15 cellular contexts compared by ENCODE assay signal in genomic region chr20:445514-446336, GRCh38. TPM values are rescaled to one million over a fixed set of nuclear protein-coding genes. Genes with fewer than 3 reads are reported as not detected.
DNase-seq lines count a peak whose midpoint lies in the region; ATAC-seq, FAIRE-seq and TF ChIP-seq lines count a peak whose summit lies in the region.
"Had no signal": no experiment of that assay in that cellular context is flagged by ENCODE, and none has a peak within 500 bp of the region (broad histone marks: within the 10 kb centered on the region; RNA-seq: fewer than 3 reads in every experiment).

No MANE protein-coding gene starts in this region.

- CTCF ChIA-PET in endothelial cell of umbilical vein (lab: Charles Lee), result interaction anchor here (1.0 to 2.2 kb wide), 5 partner anchors 13 to 34 kb away, joined by 3 to 15 read pairs (median 5); no protein-coding TSS in a partner anchor

- H3K79me2 ChIP-seq in endothelial cell of umbilical vein (ENCODE audit: control insufficient read depth, insufficient read depth, low read length), result peaks cover 36% of the 10 kb centered on the region

- dilution Hi-C loops in endothelial cell of umbilical vein (cut with MboI; ENCODE audit: extremely low pct_ligation_motif_present, low sequenced_read_pairs), result no loop called here

- H3K9me3 ChIP-seq in endothelial cell of umbilical vein (replicated peaks; ENCODE audit: control insufficient read depth, insufficient read depth, low read length), result no peaks in the 10 kb centered on the region
- H3K9me3 ChIP-seq in gastrocnemius medialis, result no peaks in the 10 kb centered on the region
- H3K9me3 ChIP-seq: body of pancreas, HAP-1, tibial artery had no signal

- no peak overlapping the region for H3K4me2 ChIP-seq in endothelial cell of umbilical vein (ENCODE audit: insufficient read depth, low read length)

- H3K36me3 ChIP-seq in endothelial cell of umbilical vein (ENCODE audit: control insufficient read depth in 2 of 2, extremely low read depth in 1 of 2, insufficient read depth in 2 of 2, low read length in 2 of 2) (peaks cover 13 to 19% of the 10 kb centered on the region in 2 experiments), gastrocnemius medialis (peaks cover 0 to 33% of the 10 kb centered on the region in 2 donors)

- FAIRE-seq in endothelial cell of umbilical vein (lab: Jason Lieb, UNC), result peak; percentile 47
- FAIRE-seq: TTC549 had no signal

- no peak for TF ChIP-seq CTCF in endothelial cell of umbilical vein (IDR thresholded peaks at IDR 0.05; ENCODE audit: extremely low read depth in 1 of 2, insufficient read depth in 1 of 2, low read depth in 1 of 2, low read length in 2 of 2)
- TF ChIP-seq CTCF in gastrocnemius medialis (IDR thresholded peaks at IDR 0.05 in 4 of 5, conservative IDR thresholded peaks at IDR 0.05 in 1 of 5), result no peak

- H3K9ac ChIP-seq in endothelial cell of umbilical vein (replicated peaks; ENCODE audit: extremely low read depth, insufficient read depth, low read length), result no peak overlapping the region

- POLR2A ChIA-PET in endothelial cell of umbilical vein (lab: Charles Lee), result no interaction called here

- H3K27me3 ChIP-seq in endothelial cell of umbilical vein (ENCODE audit: control insufficient read depth in 2 of 2, insufficient read depth in 2 of 2, low read length in 2 of 2) (no peaks in the 10 kb centered on the region), gastrocnemius medialis (no peaks in the 10 kb centered on the region)
- H3K27me3 ChIP-seq: body of pancreas, tibial artery had no signal

- H3K27ac ChIP-seq in endothelial cell of umbilical vein (ENCODE audit: insufficient read depth, low read depth, low read length) (no peak overlapping the region), gastrocnemius medialis (peak overlapping the region; percentile 21 to 80 (median 70))
- H3K27ac ChIP-seq: 22Rv1, body of pancreas, tibial artery had no signal

- peak; percentile 52 for DNase-seq in DMS53 (lab: John Stamatoyannopoulos, UW)
- DNase-seq in DMS53 treated with DMSO at 0.1 percent for 48 hours (lab: John Stamatoyannopoulos, UW; ENCODE audit: unreplicated experiment), result no peak
- DNase-seq in NCI-H2029 (lab: John Stamatoyannopoulos, UW), result peak; percentile 61
- no peak for DNase-seq in endothelial cell of umbilical vein (ENCODE audit: low read depth, low spot score)
- no peak for DNase-seq in gastrocnemius medialis
- no peak for DNase-seq in activated CD4-positive, alpha-beta T cell treated with anti-CD3 and anti-CD28 coated beads, Interleukin-2, amount 50 U/mL, for 1 hour
- DNase-seq: NCI-H510A, tibial artery had no signal

- H3K4me3 ChIP-seq in endothelial cell of umbilical vein (replicated peaks in 1 of 3; ENCODE audit: insufficient read depth in 1 of 3, low read depth in 1 of 3, low read length in 3 of 3) (no peak overlapping the region), gastrocnemius medialis (no peak overlapping the region)
- H3K4me3 ChIP-seq: body of pancreas, HAP-1, tibial artery had no signal

- H4K20me1 ChIP-seq in endothelial cell of umbilical vein (replicated peaks; ENCODE audit: control insufficient read depth, extremely low read depth, insufficient read depth, low read length), result no peaks in the 10 kb centered on the region

- intact Hi-C loops in endothelial cell of umbilical vein (cut with micrococcal nuclease), result no loop called here
- intact Hi-C loops in gastrocnemius medialis (cut with DNase I; ENCODE audit: low total_unique reads), result loop anchor here (2.0 kb wide), 1 partner anchor 15 kb away; no protein-coding TSS in a partner anchor

- no TSS peak for BruUV-seq in endothelial cell of umbilical vein (replicated peaks; lab: Mats Ljungman, UMichigan)

- in situ Hi-C loops in gastrocnemius medialis (cut with MboI; ENCODE audit: low sequenced_read_pairs in 4 of 4), result no loop called here

- no peak overlapping the region for H2AFZ ChIP-seq in endothelial cell of umbilical vein (ENCODE audit: low read depth, low read length)

- TF ChIP-seq POLR2A in endothelial cell of umbilical vein (IDR thresholded peaks at IDR 0.05; ENCODE audit: low read depth, low read length), result no peak
- TF ChIP-seq POLR2A in gastrocnemius medialis (IDR thresholded peaks at IDR 0.05), result no peak

- ATAC-seq in gastrocnemius medialis (peak in 1 of 2 donors; percentile 17), HG02588 (IDR thresholded peaks at IDR 0.05; ENCODE audit: unreplicated experiment) (no peak), GM19324 (IDR thresholded peaks at IDR 0.05; ENCODE audit: low FRiP score, unreplicated experiment) (no peak)
- ATAC-seq: activated naive CD4-positive, alpha-beta T cell treated with anti-CD3 and anti-CD28 coated beads, Interleukin-2, amount 50 U/mL, for 72 hours; body of pancreas had no signal

- H3K9me1 ChIP-seq in endothelial cell of umbilical vein (replicated peaks; ENCODE audit: control insufficient read depth, extremely low read depth, insufficient read depth, low read length), result no peaks in the 10 kb centered on the region

- H3K4me1 ChIP-seq in endothelial cell of umbilical vein (ENCODE audit: control insufficient read depth, extremely low read depth, insufficient read depth, low read length), result peaks cover 6% of the 10 kb centered on the region
- peaks cover 27 to 38% of the 10 kb centered on the region in 2 donors for H3K4me1 ChIP-seq in gastrocnemius medialis
- H3K4me1 ChIP-seq: body of pancreas had no signal

TF ChIP-seq in endothelial cell of umbilical vein, 7 proteins besides CTCF, POLR2A, EP300 and RAD21:
- TF ChIP-seq JUN (IDR thresholded peaks at IDR 0.05; ENCODE audit: borderline replicate concordance, insufficient read depth, insufficient read length, low read depth) (no peak), GATA2 (IDR thresholded peaks at IDR 0.05; ENCODE audit: insufficient read depth, insufficient read length, low read depth, low read length) (no peak), POLR2AphosphoS5 (IDR thresholded peaks at IDR 0.05; ENCODE audit: insufficient read depth, low read depth, low read length) (no peak)

RNA-seq across cellular contexts. Expression of gene TBC1D20, which starts 16.6 kb away (rescaled TPM):
- total RNA-seq in endothelial cell of umbilical vein (30.6 and 34.3 TPM in 2 replicates), gastrocnemius medialis (10 to 100 TPM; 28.9 to 39.0 (median 34.0) TPM)
- 33.3 and 36.1 TPM in 2 replicates for polyA plus RNA-seq in endothelial cell of umbilical vein
- polyA plus RNA-seq in endothelial cell of umbilical vein (2011; cell fraction: cytosol; rRNA removed), result 25.9 and 27.9 TPM in 2 replicates
- 35.0 and 37.4 TPM in 2 replicates for polyA plus RNA-seq in endothelial cell of umbilical vein (2011; cell fraction: nucleus; rRNA removed)
- polyA plus RNA-seq in endothelial cell of umbilical vein (2012), result 22.1 and 24.7 TPM in 2 replicates
- 56.4 and 58.8 TPM in 2 replicates for polyA minus RNA-seq in endothelial cell of umbilical vein
- 9.3 TPM for polyA minus RNA-seq in endothelial cell of umbilical vein (2011; cell fraction: cytosol; rRNA and poly(A)+ RNA removed)
- polyA minus RNA-seq in endothelial cell of umbilical vein (2011; cell fraction: nucleus; rRNA and poly(A)+ RNA removed), result 15.1 and 19.3 TPM in 2 replicates

RNA-seq across cellular contexts. Expression of gene RBCK1, which starts 37.6 kb away (rescaled TPM):
- total RNA-seq in endothelial cell of umbilical vein (80.4 and 86.0 TPM in 2 replicates), gastrocnemius medialis (10 to 100 TPM; 38.6 to 76.5 (median 62.6) TPM)
- polyA plus RNA-seq in endothelial cell of umbilical vein, result 82.7 and 98.3 TPM in 2 replicates
- 54.5 and 65.8 TPM in 2 replicates for polyA plus RNA-seq in endothelial cell of umbilical vein (2011; cell fraction: cytosol; rRNA removed)
- 152 and 200 TPM in 2 replicates for polyA plus RNA-seq in endothelial cell of umbilical vein (2011; cell fraction: nucleus; rRNA removed)
- 84.2 and 98.4 TPM in 2 replicates for polyA plus RNA-seq in endothelial cell of umbilical vein (2012)
- 58.1 and 63.6 TPM in 2 replicates for polyA minus RNA-seq in endothelial cell of umbilical vein
- polyA minus RNA-seq in endothelial cell of umbilical vein (2011; cell fraction: cytosol; rRNA and poly(A)+ RNA removed), result 30.3 TPM
- 44.5 and 45.0 TPM in 2 replicates for polyA minus RNA-seq in endothelial cell of umbilical vein (2011; cell fraction: nucleus; rRNA and poly(A)+ RNA removed)

Comparison
In these comparisons a context has a peak if more than half of its experiments do, and no peak if none do; other contexts are left out.
1. DNase-seq: peak in DMS53 (single experiment) and NCI-H2029 (single experiment); none in DMS53 treated with DMSO at 0.1 percent for 48 hours (single experiment), endothelial cell of umbilical vein (single experiment), gastrocnemius medialis (0 of 2) and activated CD4-positive, alpha-beta T cell treated with anti-CD3 and anti-CD28 coated beads, Interleukin-2, amount 50 U/mL, for 1 hour (single experiment).